Comparison of ENCODE assay signal across 10 cellular contexts in genomic region chrX:24493740-24494543, GRCh38. TPM values are rescaled to one million over a fixed set of nuclear protein-coding genes. Genes with fewer than 3 reads are reported as not detected.
DNase-seq lines count a peak whose midpoint lies in the region; ATAC-seq and TF ChIP-seq lines count a peak whose summit lies in the region.
"Had no signal": no experiment of that assay in that cellular context is flagged by ENCODE, and none has a peak within 500 bp of the region (broad histone marks: within the 10 kb centered on the region; RNA-seq: fewer than 3 reads in every experiment).

No MANE protein-coding gene starts in this region.

- H3K4me3 Mint-ChIP-seq in endothelial cell (ENCODE audit: unreplicated experiment) (no peak overlapping the region), progenitor cell of endocrine pancreas (ENCODE audit: low read depth) (no peak overlapping the region)

- peak; percentile 15 for DNase-seq in NCI-H2107 treated with DMSO at 0.1 percent for 48 hours (lab: John Stamatoyannopoulos, UW; ENCODE audit: unreplicated experiment)
- no peak for DNase-seq in NCI-H2107 (lab: John Stamatoyannopoulos, UW)
- peak; percentile 58 for DNase-seq in NCI-H345 treated with DMSO at 0.1 percent for 48 hours (lab: John Stamatoyannopoulos, UW; ENCODE audit: unreplicated experiment)
- no peak for DNase-seq in endothelial cell (ENCODE audit: low spot score)
- no peak for DNase-seq in progenitor cell of endocrine pancreas (ENCODE audit: low spot score, unreplicated experiment)
- DNase-seq: activated gamma-delta T cell; NK-92 treated with Interleukin-12 subunit alpha and Interleukin-12 subunit beta, amount 100 ng/mL, for 24 hours had no signal

- ATAC-seq in HG02870 (IDR thresholded peaks at IDR 0.05; ENCODE audit: unreplicated experiment) (no peak), GM21737 (IDR thresholded peaks at IDR 0.05; ENCODE audit: unreplicated experiment) (no peak), HG02623 (IDR thresholded peaks at IDR 0.05; ENCODE audit: unreplicated experiment) (no peak)

- H3K4me1 Mint-ChIP-seq in endothelial cell (ENCODE audit: unreplicated experiment) (peaks cover 10% of the 10 kb centered on the region), progenitor cell of endocrine pancreas (ENCODE audit: low read depth) (peaks cover 23% of the 10 kb centered on the region)

- H3K9me3 Mint-ChIP-seq in endothelial cell (ENCODE audit: unreplicated experiment) (no peaks in the 10 kb centered on the region), progenitor cell of endocrine pancreas (ENCODE audit: low read depth) (peaks cover 2% of the 10 kb centered on the region)

- H3K27me3 Mint-ChIP-seq in endothelial cell (ENCODE audit: unreplicated experiment) = no peaks in the 10 kb centered on the region
- H3K27me3 Mint-ChIP-seq in progenitor cell of endocrine pancreas = no peaks in the 10 kb centered on the region

- H3K36me3 Mint-ChIP-seq in endothelial cell (ENCODE audit: low read depth, unreplicated experiment) (no peaks in the 10 kb centered on the region), progenitor cell of endocrine pancreas (ENCODE audit: insufficient read depth) (peaks cover 5% of the 10 kb centered on the region)

- H3K27ac Mint-ChIP-seq in endothelial cell (ENCODE audit: unreplicated experiment) (peak overlapping the region; percentile 30), progenitor cell of endocrine pancreas (peak overlapping the region; percentile 86)

- TF ChIP-seq CTCF in endothelial cell (IDR thresholded peaks at IDR 0.05; ENCODE audit: unreplicated experiment) (no peak), progenitor cell of endocrine pancreas (IDR thresholded peaks at IDR 0.05; ENCODE audit: unreplicated experiment) (no peak)

RNA-seq across cellular contexts. Expression of gene PDK3, which starts 28.9 kb away (rescaled TPM):
- total RNA-seq in endothelial cell (ENCODE audit: unreplicated experiment) (11.6 TPM), progenitor cell of endocrine pancreas (43.7 and 45.4 TPM in 2 replicates)

Comparison
In these comparisons a context has a peak if more than half of its experiments do, and no peak if none do; other contexts are left out.
1. DNase-seq: peak in NCI-H2107 treated with DMSO at 0.1 percent for 48 hours (single experiment) and NCI-H345 treated with DMSO at 0.1 percent for 48 hours (single experiment); none in NCI-H2107 (single experiment), endothelial cell (single experiment) and progenitor cell of endocrine pancreas (single experiment).